In the genomic region with DNA sequence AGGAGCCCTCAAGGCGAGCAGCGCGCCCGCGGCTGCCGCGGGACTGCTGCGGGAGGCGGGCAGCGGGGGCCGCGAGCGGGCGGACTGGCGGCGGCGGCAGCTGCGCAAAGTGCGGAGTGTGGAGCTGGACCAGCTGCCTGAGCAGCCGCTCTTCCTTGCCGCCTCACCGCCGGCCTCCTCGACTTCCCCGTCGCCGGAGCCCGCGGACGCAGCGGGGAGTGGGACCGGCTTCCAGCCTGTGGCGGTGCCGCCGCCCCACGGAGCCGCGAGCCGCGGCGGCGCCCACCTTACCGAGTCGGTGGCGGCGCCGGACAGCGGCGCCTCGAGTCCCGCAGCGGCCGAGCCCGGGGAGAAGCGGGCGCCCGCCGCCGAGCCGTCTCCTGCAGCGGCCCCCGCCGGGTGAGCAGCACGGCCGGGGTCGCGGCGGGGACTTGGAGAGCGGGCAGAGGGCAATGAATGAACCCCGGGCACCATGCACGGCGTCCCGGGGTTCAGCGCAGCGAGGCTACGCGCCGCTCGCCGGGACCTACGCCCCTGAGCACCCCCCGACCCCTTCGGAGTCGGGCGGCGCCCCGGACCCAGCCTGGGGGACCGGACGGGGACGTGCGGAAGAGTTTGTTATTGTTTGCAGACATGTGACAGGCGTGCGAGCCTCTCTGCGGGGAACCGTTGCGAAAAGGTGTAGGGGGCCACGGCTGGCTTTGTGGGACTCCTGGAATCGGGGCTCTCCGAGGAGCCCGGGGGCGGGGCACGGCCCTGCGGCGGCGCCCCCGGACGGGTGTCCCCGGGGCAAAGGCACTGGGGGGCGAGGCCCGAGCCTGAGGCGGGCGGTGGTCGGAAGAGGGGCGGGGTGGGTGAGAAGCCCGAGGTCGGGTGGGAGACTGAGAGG, we compare ENCODE assay signal across 8 cellular contexts. TPM values are rescaled to one million over a fixed set of nuclear protein-coding genes. Genes with fewer than 3 reads are reported as not detected.
DNase-seq lines count a peak whose midpoint lies in the region; ATAC-seq, FAIRE-seq and TF ChIP-seq lines count a peak whose summit lies in the region.

No MANE protein-coding gene starts in this region.

- H3K4me1 ChIP-seq in iPS-18a (ENCODE audit: control insufficient read depth, low read depth, low read length) (peaks cover 33% of the 10 kb centered on the region), small intestine (ENCODE audit: control insufficient read depth in 2 of 2, insufficient read depth in 1 of 2, low read depth in 1 of 2, low read length in 1 of 2) (peaks cover 2 to 5% of the 10 kb centered on the region in 2 donors)

- DNase-seq in Ammon's horn (ENCODE audit: low spot score) (peak; percentile 65), GM19239 (ENCODE audit: insufficient read length, low spot score) (peak; percentile 36), astrocyte of the cerebellum (ENCODE audit: low read depth) (no peak), small intestine (peak; percentile 46), NCI-H2029 (lab: John Stamatoyannopoulos, UW) (no peak)

- H3K9me3 ChIP-seq in iPS-18a (ENCODE audit: control insufficient read depth, low read depth, low read length) = no peaks in the 10 kb centered on the region
- no peaks in the 10 kb centered on the region for H3K9me3 ChIP-seq in small intestine (ENCODE audit: control insufficient read depth, low read depth)

- peak; percentile 37 for ATAC-seq in HG03280 (IDR thresholded peaks at IDR 0.05; ENCODE audit: unreplicated experiment)
- peak; percentile 5 for ATAC-seq in SK-N-SH treated with all-trans-retinoic acid at 6 μM for 48 hours

- no peak for FAIRE-seq in GM19239 (lab: Jason Lieb, UNC)
- no peak for FAIRE-seq in small intestine (lab: Jason Lieb, UNC)

- H3K4me3 ChIP-seq in astrocyte of the cerebellum (ENCODE audit: low read depth, low read length) = peak overlapping the region; percentile 86
- H3K4me3 ChIP-seq in iPS-18a (ENCODE audit: low read length) = peak overlapping the region; percentile 86
- H3K4me3 ChIP-seq in small intestine (ENCODE audit: low read depth in 1 of 2, low read length in 2 of 2) = peak overlapping the region; percentile 91 to 98

- H3K36me3 ChIP-seq in iPS-18a (ENCODE audit: control insufficient read depth, low read depth, low read length) = no peaks in the 10 kb centered on the region
- no peaks in the 10 kb centered on the region for H3K36me3 ChIP-seq in small intestine (ENCODE audit: control insufficient read depth in 2 of 2, insufficient read depth in 2 of 2, low read length in 2 of 2)

- H3K27me3 ChIP-seq in iPS-18a (ENCODE audit: control insufficient read depth, insufficient read depth, low read length) = peaks cover 39% of the 10 kb centered on the region
- no peaks in the 10 kb centered on the region for H3K27me3 ChIP-seq in small intestine (ENCODE audit: control insufficient read depth in 2 of 2, insufficient read depth in 2 of 2, low read length in 2 of 2)

- 0 to 1% (median 1%) methylated on average over 85 to 116 of the region's 116 CpGs for WGBS in small intestine, 3 donors

- H3K27ac ChIP-seq in iPS-18a (ENCODE audit: low read length) = no peak overlapping the region
- peak overlapping the region; percentile 98 to 99 for H3K27ac ChIP-seq in small intestine (ENCODE audit: low read depth in 1 of 2, low read length in 1 of 2)

- TF ChIP-seq CTCF in astrocyte of the cerebellum (IDR thresholded peaks at IDR 0.05; ENCODE audit: low read depth, low read length, missing control alignments) = no peak

- in situ Hi-C loops in astrocyte of the cerebellum (cut with HindIII; ENCODE audit: low sequenced_read_pairs) = no loop called here

- H3K9ac ChIP-seq in iPS-18a (ENCODE audit: low read length) = peak overlapping the region; percentile 32

TF ChIP-seq in SK-N-SH treated with all-trans-retinoic acid at 6 μM for 48 hours, 23 proteins besides CTCF, POLR2A, EP300 and RAD21:
- TF ChIP-seq POU6F1 (CRISPR knock-in tag; IDR thresholded peaks at IDR 0.05; ENCODE audit: borderline replicate concordance, low read depth) = no peak
- TF ChIP-seq ZFP30 (CRISPR knock-in tag; IDR thresholded peaks at IDR 0.05) = no peak
- TF ChIP-seq RARB (CRISPR knock-in tag; IDR thresholded peaks at IDR 0.05) = no peak
- TF ChIP-seq ISL1 (CRISPR knock-in tag; IDR thresholded peaks at IDR 0.05) = no peak
- no peak for TF ChIP-seq TCF4 (CRISPR knock-in tag; IDR thresholded peaks at IDR 0.05; ENCODE audit: borderline replicate concordance)
- no peak for TF ChIP-seq TOX (CRISPR knock-in tag; IDR thresholded peaks at IDR 0.05; ENCODE audit: borderline replicate concordance)
- TF ChIP-seq ZFP3 (CRISPR knock-in tag; IDR thresholded peaks at IDR 0.05) = no peak
- TF ChIP-seq, protein P1, sequence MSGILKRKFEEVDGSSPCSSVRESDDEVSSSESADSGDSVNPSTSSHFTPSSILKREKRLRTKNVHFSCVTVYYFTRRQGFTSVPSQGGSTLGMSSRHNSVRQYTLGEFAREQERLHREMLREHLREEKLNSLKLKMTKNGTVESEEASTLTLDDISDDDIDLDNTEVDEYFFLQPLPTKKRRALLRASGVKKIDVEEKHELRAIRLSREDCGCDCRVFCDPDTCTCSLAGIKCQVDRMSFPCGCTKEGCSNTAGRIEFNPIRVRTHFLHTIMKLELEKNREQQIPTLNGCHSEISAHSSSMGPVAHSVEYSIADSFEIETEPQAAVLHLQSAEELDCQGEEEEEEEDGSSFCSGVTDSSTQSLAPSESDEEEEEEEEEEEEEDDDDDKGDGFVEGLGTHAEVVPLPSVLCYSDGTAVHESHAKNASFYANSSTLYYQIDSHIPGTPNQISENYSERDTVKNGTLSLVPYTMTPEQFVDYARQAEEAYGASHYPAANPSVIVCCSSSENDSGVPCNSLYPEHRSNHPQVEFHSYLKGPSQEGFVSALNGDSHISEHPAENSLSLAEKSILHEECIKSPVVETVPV (CRISPR knock-in tag; IDR thresholded peaks at IDR 0.05) = no peak
- no peak for TF ChIP-seq SNAI2 (CRISPR knock-in tag; IDR thresholded peaks at IDR 0.05)
- no peak for TF ChIP-seq ESRRG (CRISPR knock-in tag; IDR thresholded peaks at IDR 0.05)
- no peak for TF ChIP-seq BACH2 (CRISPR knock-in tag; IDR thresholded peaks at IDR 0.05; ENCODE audit: borderline replicate concordance)
- TF ChIP-seq ZNF565 (CRISPR knock-in tag; conservative IDR thresholded peaks at IDR 0.05; ENCODE audit: low read depth) = no peak
TF ChIP-seq in SK-N-SH treated with all-trans-retinoic acid at 6 μM for 48 hours: peak in this region for 0.

RNA-seq across cellular contexts. Expression of gene MAP3K1, which starts 0.6 kb away (rescaled TPM):
- polyA plus RNA-seq in small intestine = 1 to 10 TPM; 4.9 to 6.3 (median 5.4) TPM

Comparison
In these comparisons a context has a peak if more than half of its experiments do, and no peak if none do; other contexts are left out.
1. DNase-seq: peak in Ammon's horn (single experiment), GM19239 (single experiment) and small intestine (single experiment); none in astrocyte of the cerebellum (single experiment) and NCI-H2029 (single experiment).
2. Peak in every context shown above with its lines, with median percentiles within 50 percentile points of each other: H3K4me3 ChIP-seq.